Comparison of ENCODE assay signal across 8 cellular contexts in the genomic region with DNA sequence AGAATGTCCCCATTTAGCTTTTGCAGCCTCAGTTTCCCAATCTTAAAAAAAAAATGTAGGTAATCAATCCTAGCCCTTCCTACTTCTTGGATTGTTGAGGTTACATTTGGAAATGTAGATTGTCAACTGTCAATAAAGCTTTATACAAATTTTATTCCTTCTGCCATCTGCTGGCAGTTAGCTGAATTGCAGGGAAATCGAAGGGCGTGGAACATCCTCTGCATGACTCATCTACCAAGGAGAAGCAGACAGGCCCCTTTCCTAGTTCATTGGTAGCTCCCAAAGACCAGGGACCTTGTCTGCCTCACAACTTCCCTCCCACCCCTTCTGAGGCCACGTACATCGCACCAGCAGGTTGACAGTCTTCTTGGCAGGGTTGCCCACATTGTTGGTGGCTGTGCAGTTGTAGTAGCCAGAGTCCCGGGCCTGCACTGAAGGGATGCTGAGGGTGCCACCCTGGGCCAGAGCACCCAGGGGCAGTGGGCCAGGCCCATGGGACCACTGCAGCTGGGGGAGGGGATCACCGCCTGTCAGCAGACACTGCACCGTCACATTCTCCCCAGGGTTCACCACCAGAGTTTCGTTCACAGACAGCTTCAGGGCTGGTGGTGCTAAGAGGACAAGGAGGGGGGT. TPM values are rescaled to one million over a fixed set of nuclear protein-coding genes. Genes with fewer than 3 reads are reported as not detected.
A peak's percentile ranks its signal among the peaks of the same experiment; 100 is the strongest.
DNase-seq lines count a peak whose midpoint lies in the region; ATAC-seq and TF ChIP-seq lines count a peak whose summit lies in the region.

No MANE protein-coding gene starts in this region.

- TF ChIP-seq CTCF in AG09309 (IDR thresholded peaks at IDR 0.05; ENCODE audit: control insufficient read depth, insufficient read depth, low read depth, low read length, missing control alignments) (peak; percentile 46), astrocyte of the cerebellum (IDR thresholded peaks at IDR 0.05; ENCODE audit: low read depth, low read length, missing control alignments) (peak; percentile 57), mucosa of descending colon (IDR thresholded peaks at IDR 0.05) (no peak)

- H3K36me3 ChIP-seq in mucosa of descending colon (ENCODE audit: low read depth): no peaks in the 10 kb centered on the region

- ATAC-seq in mucosa of descending colon (peak; percentile 72), HG02759 (IDR thresholded peaks at IDR 0.05; ENCODE audit: unreplicated experiment) (no peak), GM21390 (IDR thresholded peaks at IDR 0.05; ENCODE audit: unreplicated experiment) (no peak), GM21447 (IDR thresholded peaks at IDR 0.05; ENCODE audit: unreplicated experiment) (no peak)

- H3K4me3 ChIP-seq in AG09309 (ENCODE audit: control insufficient read depth, low read depth, low read length) (no peak overlapping the region), astrocyte of the cerebellum (ENCODE audit: low read depth, low read length) (no peak overlapping the region), mucosa of descending colon (no peak overlapping the region)

- peaks cover 1% of the 10 kb centered on the region for H3K4me1 ChIP-seq in mucosa of descending colon (ENCODE audit: low read depth)

- in situ Hi-C loops in astrocyte of the cerebellum (cut with HindIII; ENCODE audit: low sequenced_read_pairs): loop anchor here (25.0 kb wide), 1 partner anchor 167 kb away; a partner anchor contains a TSS

- peaks cover 3% of the 10 kb centered on the region for H3K9me3 ChIP-seq in mucosa of descending colon

- intact Hi-C loops in mucosa of descending colon (cut with DNase I, micrococcal nuclease): no loop called here

- DNase-seq in AG09309 (ENCODE audit: low read depth) (no peak), GM19238 (ENCODE audit: insufficient read length, low spot score) (peak; percentile 46), RKO (ENCODE audit: low spot score) (peak; percentile 63), astrocyte of the cerebellum (ENCODE audit: low read depth) (no peak), mucosa of descending colon (peak in 2 of 3 donors; percentile 39 to 74)

RNA-seq across cellular contexts. Expression of a gene that starts 43.6 kb away (rescaled TPM):
- total RNA-seq in mucosa of descending colon: 1 to 10 TPM in 1 of 3 donors, under 1 TPM in 2; 0.67 to 4.3 (median 0.69) TPM

Comparison
In these comparisons a context has a peak if more than half of its experiments do, and no peak if none do; other contexts are left out.
1. DNase-seq: peak in GM19238 (single experiment), RKO (single experiment) and mucosa of descending colon (2 of 3); none in AG09309 (single experiment) and astrocyte of the cerebellum (single experiment).